Comparison of ENCODE assay signal across 1 cellular context in genomic region chr19:44553478-44554171, GRCh38.
TF ChIP-seq lines count a peak whose summit lies in the region.

No MANE protein-coding gene starts in this region.

TF ChIP-seq in K562, 482 proteins besides CTCF, POLR2A, EP300 and RAD21 (continued from another document and continues in another):
- TF ChIP-seq ZNF407 (IDR thresholded peaks at IDR 0.05; ENCODE audit: low read depth), result no peak
- TF ChIP-seq KDM2B (CRISPR knock-in tag; IDR thresholded peaks at IDR 0.05), result no peak
- TF ChIP-seq DNMT1 (IDR thresholded peaks at IDR 0.05), result no peak
- TF ChIP-seq CHD2 (IDR thresholded peaks at IDR 0.05; ENCODE audit: low read depth, low read length), result no peak
- TF ChIP-seq ZNF232 (CRISPR knock-in tag; IDR thresholded peaks at IDR 0.05), result no peak
- TF ChIP-seq ATF2 (CRISPR knock-in tag; IDR thresholded peaks at IDR 0.05), result no peak
- peak; percentile 93 for TF ChIP-seq ARID1B (IDR thresholded peaks at IDR 0.05)
- no peak for TF ChIP-seq CBFB (CRISPR knock-in tag; IDR thresholded peaks at IDR 0.05)
- TF ChIP-seq MAX (CRISPR knock-in tag; IDR thresholded peaks at IDR 0.05), result no peak
- TF ChIP-seq GATAD2A (IDR thresholded peaks at IDR 0.05), result 0 out of 2 replicates have a peak, but pooled peaks have one; percentile 18
- TF ChIP-seq ZKSCAN3 (CRISPR knock-in tag; IDR thresholded peaks at IDR 0.05), result no peak
- no peak for TF ChIP-seq SMAD3 (CRISPR knock-in tag; conservative IDR thresholded peaks at IDR 0.05)
- no peak for TF ChIP-seq NR3C1 (CRISPR knock-in tag; IDR thresholded peaks at IDR 0.05)
- TF ChIP-seq CEBPB (tag; IDR thresholded peaks at IDR 0.05), result peak; percentile 36; the same call in 1 of the 2 replicates
- TF ChIP-seq SRF (CRISPR knock-in tag; IDR thresholded peaks at IDR 0.05), result 0 out of 4 replicates have a peak, but pooled peaks of 1 of the 2 experiments have one; percentile 20
- peak; percentile 21; the same call in 1 of the 2 replicates for TF ChIP-seq GATAD2B (IDR thresholded peaks at IDR 0.05; ENCODE audit: borderline replicate concordance)
- TF ChIP-seq ZNF239 (CRISPR knock-in tag; IDR thresholded peaks at IDR 0.05), result no peak
- peak; percentile 31; the same call in 1 of the 2 replicates for TF ChIP-seq MBD2 (IDR thresholded peaks at IDR 0.05; ENCODE audit: borderline replicate concordance, low read depth)
- TF ChIP-seq ETS1 (conservative IDR thresholded peaks at IDR 0.05; ENCODE audit: control insufficient read depth, low read depth, low read length), result peak; percentile 61; the same call in 1 of the 2 replicates
- TF ChIP-seq TEAD2 (tag; IDR thresholded peaks at IDR 0.05), result no peak
- peak; percentile 80; the same call in 1 of the 2 replicates for TF ChIP-seq LEF1 (IDR thresholded peaks at IDR 0.05)
- no peak for TF ChIP-seq EZH2 (IDR thresholded peaks at IDR 0.05; ENCODE audit: borderline replicate concordance, low read depth, low read length)
- TF ChIP-seq GABPB2 (CRISPR knock-in tag; conservative IDR thresholded peaks at IDR 0.05), result no peak
- 0 out of 4 replicates have a peak, but pooled peaks of 1 of the 2 experiments have one; percentile 22 for TF ChIP-seq ZNF318 (IDR thresholded peaks at IDR 0.05; ENCODE audit: borderline replicate concordance in 1 of 2, low read depth in 1 of 2)
- no peak for TF ChIP-seq GTF3C2 (IDR thresholded peaks at IDR 0.05; ENCODE audit: borderline replicate concordance, extremely low read depth, insufficient read length)
- no peak for TF ChIP-seq SFPQ (IDR thresholded peaks at IDR 0.05; ENCODE audit: low read depth, low read length)
- TF ChIP-seq ZNF696 (CRISPR knock-in tag; conservative IDR thresholded peaks at IDR 0.05), result no peak
- TF ChIP-seq ILF3 (IDR thresholded peaks at IDR 0.05; ENCODE audit: borderline replicate concordance), result no peak
- peak; percentile 87 for TF ChIP-seq NFE2 (IDR thresholded peaks at IDR 0.05; ENCODE audit: low read depth)
- no peak for TF ChIP-seq SNAPC5 (CRISPR knock-in tag; IDR thresholded peaks at IDR 0.05)
- no peak for TF ChIP-seq BACH1 (tag; IDR thresholded peaks at IDR 0.05)
- TF ChIP-seq FOXM1 (IDR thresholded peaks at IDR 0.05; ENCODE audit: low read depth), result peak; percentile 15; the same call in 1 of the 2 replicates
- TF ChIP-seq FOXM1 (CRISPR knock-in tag; IDR thresholded peaks at IDR 0.05; ENCODE audit: low read depth), result no peak
- TF ChIP-seq PCBP1 (IDR thresholded peaks at IDR 0.05; ENCODE audit: low read depth, low read length, poor library complexity, severe bottlenecking), result no peak
